In the genomic region with DNA sequence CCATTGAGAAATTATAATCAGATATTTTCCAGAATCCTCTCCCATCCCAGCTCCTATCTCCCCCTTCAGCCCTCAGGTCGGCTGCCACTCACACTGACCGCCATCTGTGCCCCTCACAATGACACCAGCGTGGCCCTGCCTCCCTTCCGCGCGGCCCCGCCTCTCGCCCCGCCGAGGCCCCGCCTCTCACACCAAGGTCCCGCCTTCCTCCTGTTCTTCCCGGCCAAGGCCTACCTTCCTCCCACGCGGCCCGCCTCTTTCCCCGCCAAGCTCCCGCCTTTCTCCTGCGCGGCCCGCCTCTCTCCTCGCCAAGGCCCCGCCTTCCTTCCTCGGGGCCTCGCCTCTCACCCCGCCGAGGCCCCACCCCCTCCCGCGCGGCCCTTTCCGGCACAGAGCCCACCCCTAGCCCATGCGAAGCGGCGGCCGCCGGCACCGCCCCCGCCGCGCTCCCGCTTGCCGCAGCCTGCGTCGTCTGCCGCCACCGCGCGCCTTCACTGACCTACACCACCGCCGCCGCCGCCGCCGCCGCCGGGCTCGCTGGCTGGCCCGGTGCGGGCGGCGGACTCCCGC, we compare ENCODE assay signal across 8 cellular contexts. TPM values are rescaled to one million over a fixed set of nuclear protein-coding genes. Genes with fewer than 3 reads are reported as not detected.
DNase-seq lines count a peak whose midpoint lies in the region; ATAC-seq, FAIRE-seq and TF ChIP-seq lines count a peak whose summit lies in the region.

A gene (plus strand): TSS at position 410 of the 570 bp plus-strand sequence. CDS start 261 bp downstream, outside the sequence.

- peak within 1 kb of the TSS; percentile 64 for H3K4me2 ChIP-seq in parathyroid adenoma (ENCODE audit: low read length)

- peaks cover 28% of the 10 kb centered on the region for H3K79me2 ChIP-seq in parathyroid adenoma

- no peaks in the 10 kb centered on the region for H3K9me3 Mint-ChIP-seq in T-cell

- POLR2A ChIA-PET in T-cell (lab: Charles Lee), result interaction anchor here (0.6 to 3.3 kb wide), 8 partner anchors 10 to 1221 kb away, joined by 3 to 78 read pairs (median 6); a partner anchor contains a TSS

- H3K4me3 ChIP-seq in adipocyte (ENCODE audit: low read length) (peak within 1 kb of the TSS; percentile 95), parathyroid adenoma (ENCODE audit: low read depth, low read length) (peak within 1 kb of the TSS; percentile 84), tibial artery (peak within 1 kb of the TSS; percentile 78 to 98)

- H3K9me3 ChIP-seq in adipocyte (ENCODE audit: control insufficient read depth, low read length), result no peaks in the 10 kb centered on the region
- no peaks in the 10 kb centered on the region for H3K9me3 ChIP-seq in parathyroid adenoma (ENCODE audit: control insufficient read depth, low read length)
- no peaks in the 10 kb centered on the region for H3K9me3 ChIP-seq in tibial artery

- no peak for TF ChIP-seq POLR2A in GM12891 (IDR thresholded peaks at IDR 0.05; ENCODE audit: low read depth, low read length)

- peak within 1 kb of the TSS; percentile 92 for H2AFZ ChIP-seq in parathyroid adenoma

- intact Hi-C loops in Right ventricle myocardium superior (cut with DNase I), result no loop called here
- intact Hi-C loops in tibial artery (cut with DNase I; ENCODE audit: low total_unique reads), result no loop called here

- H3K27me3 ChIP-seq in adipocyte (replicated peaks; ENCODE audit: control insufficient read depth, insufficient read depth, low read length) (no peaks in the 10 kb centered on the region), parathyroid adenoma (ENCODE audit: control insufficient read depth, insufficient read depth, low read length) (no peaks in the 10 kb centered on the region), tibial artery (no peaks in the 10 kb centered on the region)

- H3K36me3 ChIP-seq in adipocyte (ENCODE audit: control insufficient read depth, insufficient read depth, low read length, severe bottlenecking), result peaks cover 28% of the 10 kb centered on the region
- no peaks in the 10 kb centered on the region for H3K36me3 ChIP-seq in parathyroid adenoma (ENCODE audit: control insufficient read depth, insufficient read depth, low read length)
- peaks cover 11 to 24% (median 19%) of the 10 kb centered on the region in 3 donors for H3K36me3 ChIP-seq in tibial artery

- H3K4me1 Mint-ChIP-seq in T-cell, result peaks cover 26 to 39% (median 33%) of the 10 kb centered on the region in 3 donors

- peak within 1 kb of the TSS; percentile 94 for H3K9ac ChIP-seq in adipocyte (ENCODE audit: low read length)
- H3K9ac ChIP-seq in parathyroid adenoma, result peak within 1 kb of the TSS; percentile 57

- ATAC-seq in HG02870 (IDR thresholded peaks at IDR 0.05; ENCODE audit: unreplicated experiment) (peak; percentile 84), T-cell (replicated peaks in 1 of 4) (peak; percentile 89 to 95 (median 91)), Right ventricle myocardium superior (ENCODE audit: poor library complexity) (peak; percentile 98)

- H3K4me1 ChIP-seq in adipocyte (ENCODE audit: control insufficient read depth, insufficient read depth, low read length) (peaks cover 19% of the 10 kb centered on the region), parathyroid adenoma (peaks cover 11% of the 10 kb centered on the region), tibial artery (peaks cover 0 to 27% (median 14%) of the 10 kb centered on the region in 4 donors)

- H3K4me3 Mint-ChIP-seq in T-cell, result peak within 1 kb of the TSS; percentile 91 to 99 (median 92)

- DNase-seq in GM12891 (ENCODE audit: insufficient read length, low spot score) (peak; percentile 93), NCI-H146 (lab: John Stamatoyannopoulos, UW) (peak; percentile 98), T-cell (peak; percentile 91 to 98 (median 96)), adipocyte (ENCODE audit: low read depth) (peak; percentile 100), Right ventricle myocardium superior (peak; percentile 99), tibial artery (peak; percentile 97 to 99)

- no peaks in the 10 kb centered on the region for H3K27me3 Mint-ChIP-seq in T-cell

- no peak for TF ChIP-seq CTCF in parathyroid adenoma (IDR thresholded peaks at IDR 0.05)
- TF ChIP-seq CTCF in tibial artery (IDR thresholded peaks at IDR 0.05), result no peak

- peak; percentile 95 for FAIRE-seq in GM12891 (lab: Jason Lieb, UNC)

- H3K27ac ChIP-seq in parathyroid adenoma (peak within 1 kb of the TSS; percentile 90), tibial artery (peak within 1 kb of the TSS; percentile 94 to 100)

- H3K27ac Mint-ChIP-seq in T-cell, result peak within 1 kb of the TSS; percentile 88 to 91

- CTCF ChIA-PET in T-cell (lab: Charles Lee), result interaction anchor here (0.9 to 2.9 kb wide), 6 partner anchors 10 to 1313 kb away, joined by 3 to 19 read pairs (median 4); a partner anchor contains a TSS

- peaks cover 16% of the 10 kb centered on the region for H3K36me3 Mint-ChIP-seq in T-cell

TF ChIP-seq in GM12891, 5 proteins besides CTCF, POLR2A, EP300 and RAD21:
- TF ChIP-seq POLR2AphosphoS5 (IDR thresholded peaks at IDR 0.05; ENCODE audit: low read depth, low read length) (no peak), TAF1 (IDR thresholded peaks at IDR 0.05; ENCODE audit: low read depth, low read length) (no peak), POU2F2 (IDR thresholded peaks at IDR 0.05; ENCODE audit: low read depth, low read length) (no peak), SPI1 (IDR thresholded peaks at IDR 0.05; ENCODE audit: low read depth, low read length) (0 out of 2 replicates have a peak, but pooled peaks have one; percentile 17), PAX5 (IDR thresholded peaks at IDR 0.05; ENCODE audit: insufficient read depth, low read length, severe bottlenecking) (no peak)

RNA-seq across cellular contexts. Expression of the gene that starts here (rescaled TPM):
- polyA plus RNA-seq in GM12891 (2012; ENCODE audit: low read depth, missing spikeins), result 28.5 TPM
- total RNA-seq in T-cell (10 to 100 TPM; 46.2 to 56.0 (median 51.9) TPM), Right ventricle myocardium superior (50.3 TPM)

Comparison
In these comparisons a context has a peak if more than half of its experiments do, and no peak if none do; other contexts are left out.
1. Peak in every context shown above with its lines: DNase-seq, ATAC-seq, H3K4me3 ChIP-seq and H3K27ac ChIP-seq.